ENCODE assay signal across 2 cellular contexts in the genomic region with DNA sequence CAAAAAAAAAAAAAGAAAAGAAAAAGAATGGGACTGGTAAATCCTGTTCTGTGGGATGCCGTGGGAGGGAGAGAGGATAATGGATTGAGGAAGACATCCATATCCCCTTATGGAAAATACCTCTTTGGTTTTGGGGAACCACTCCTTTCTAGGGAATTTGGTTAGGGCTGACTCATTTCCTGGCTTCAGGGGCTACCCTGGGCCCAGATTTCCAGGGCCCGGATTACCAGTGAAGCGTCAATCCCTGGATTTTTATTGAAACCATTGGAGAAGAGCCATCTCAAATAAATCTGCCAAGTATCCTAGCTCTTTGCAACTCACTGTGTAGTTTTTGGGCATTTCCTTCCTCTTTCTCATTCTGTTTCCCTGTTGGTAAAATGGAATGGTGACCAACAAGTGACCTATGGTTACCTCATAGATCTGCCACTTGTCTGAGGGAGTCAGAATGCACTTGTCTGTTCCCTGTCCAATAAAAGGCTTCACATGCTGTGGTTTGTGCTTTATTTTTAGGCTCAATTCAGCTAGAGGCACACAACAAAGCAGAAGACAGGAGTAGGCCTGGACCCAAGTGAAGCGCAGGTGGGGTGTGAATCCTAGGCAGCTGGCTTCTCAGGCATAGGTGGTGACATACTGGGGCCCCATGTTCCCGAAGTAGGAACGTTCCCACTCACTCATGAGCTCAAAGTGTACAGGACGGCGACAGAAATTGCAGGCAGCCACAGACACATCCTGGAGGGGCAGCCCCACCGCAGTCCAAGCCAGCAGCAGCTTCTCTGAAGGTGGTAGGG.
TF ChIP-seq lines count a peak whose summit lies in the region.

No MANE protein-coding gene starts in this region.

TF ChIP-seq in A549, 52 proteins besides CTCF, POLR2A, EP300 and RAD21 (continued from another document):
- TF ChIP-seq EHMT2 (IDR thresholded peaks at IDR 0.05; ENCODE audit: low read depth) (no peak), CHD2 (IDR thresholded peaks at IDR 0.05; ENCODE audit: low read length, partially characterized antibody) (no peak), TP53 (CRISPR knock-in tag; IDR thresholded peaks at IDR 0.05) (no peak), TFCP2L1 (CRISPR knock-in tag; IDR thresholded peaks at IDR 0.05) (no peak), NFE2L2 (conservative IDR thresholded peaks at IDR 0.05; ENCODE audit: low read length) (no peak), ZC3H11A (IDR thresholded peaks at IDR 0.05) (no peak), HEYL (CRISPR knock-in tag; IDR thresholded peaks at IDR 0.05) (no peak), MYC (IDR thresholded peaks at IDR 0.05; ENCODE audit: borderline replicate concordance, low read length) (no peak), HES2 (IDR thresholded peaks at IDR 0.05) (no peak), PHF8 (IDR thresholded peaks at IDR 0.05; ENCODE audit: borderline replicate concordance, low read depth) (no peak), NR3C1 (IDR thresholded peaks at IDR 0.05) (no peak)
- TF ChIP-seq, protein P1, sequence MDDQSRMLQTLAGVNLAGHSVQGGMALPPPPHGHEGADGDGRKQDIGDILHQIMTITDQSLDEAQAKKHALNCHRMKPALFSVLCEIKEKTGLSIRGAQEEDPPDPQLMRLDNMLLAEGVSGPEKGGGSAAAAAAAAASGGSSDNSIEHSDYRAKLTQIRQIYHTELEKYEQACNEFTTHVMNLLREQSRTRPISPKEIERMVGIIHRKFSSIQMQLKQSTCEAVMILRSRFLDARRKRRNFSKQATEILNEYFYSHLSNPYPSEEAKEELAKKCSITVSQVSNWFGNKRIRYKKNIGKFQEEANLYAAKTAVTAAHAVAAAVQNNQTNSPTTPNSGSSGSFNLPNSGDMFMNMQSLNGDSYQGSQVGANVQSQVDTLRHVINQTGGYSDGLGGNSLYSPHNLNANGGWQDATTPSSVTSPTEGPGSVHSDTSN (IDR thresholded peaks at IDR 0.05): no peak

TF ChIP-seq in GM23338, 12 proteins besides CTCF, POLR2A, EP300 and RAD21 (continued from another document):
- TF ChIP-seq REST (IDR thresholded peaks at IDR 0.05; ENCODE audit: unreplicated experiment): no peak
- no peak for TF ChIP-seq POLR2AphosphoS5 (IDR thresholded peaks at IDR 0.05; ENCODE audit: low read depth)
- TF ChIP-seq, protein P2, sequence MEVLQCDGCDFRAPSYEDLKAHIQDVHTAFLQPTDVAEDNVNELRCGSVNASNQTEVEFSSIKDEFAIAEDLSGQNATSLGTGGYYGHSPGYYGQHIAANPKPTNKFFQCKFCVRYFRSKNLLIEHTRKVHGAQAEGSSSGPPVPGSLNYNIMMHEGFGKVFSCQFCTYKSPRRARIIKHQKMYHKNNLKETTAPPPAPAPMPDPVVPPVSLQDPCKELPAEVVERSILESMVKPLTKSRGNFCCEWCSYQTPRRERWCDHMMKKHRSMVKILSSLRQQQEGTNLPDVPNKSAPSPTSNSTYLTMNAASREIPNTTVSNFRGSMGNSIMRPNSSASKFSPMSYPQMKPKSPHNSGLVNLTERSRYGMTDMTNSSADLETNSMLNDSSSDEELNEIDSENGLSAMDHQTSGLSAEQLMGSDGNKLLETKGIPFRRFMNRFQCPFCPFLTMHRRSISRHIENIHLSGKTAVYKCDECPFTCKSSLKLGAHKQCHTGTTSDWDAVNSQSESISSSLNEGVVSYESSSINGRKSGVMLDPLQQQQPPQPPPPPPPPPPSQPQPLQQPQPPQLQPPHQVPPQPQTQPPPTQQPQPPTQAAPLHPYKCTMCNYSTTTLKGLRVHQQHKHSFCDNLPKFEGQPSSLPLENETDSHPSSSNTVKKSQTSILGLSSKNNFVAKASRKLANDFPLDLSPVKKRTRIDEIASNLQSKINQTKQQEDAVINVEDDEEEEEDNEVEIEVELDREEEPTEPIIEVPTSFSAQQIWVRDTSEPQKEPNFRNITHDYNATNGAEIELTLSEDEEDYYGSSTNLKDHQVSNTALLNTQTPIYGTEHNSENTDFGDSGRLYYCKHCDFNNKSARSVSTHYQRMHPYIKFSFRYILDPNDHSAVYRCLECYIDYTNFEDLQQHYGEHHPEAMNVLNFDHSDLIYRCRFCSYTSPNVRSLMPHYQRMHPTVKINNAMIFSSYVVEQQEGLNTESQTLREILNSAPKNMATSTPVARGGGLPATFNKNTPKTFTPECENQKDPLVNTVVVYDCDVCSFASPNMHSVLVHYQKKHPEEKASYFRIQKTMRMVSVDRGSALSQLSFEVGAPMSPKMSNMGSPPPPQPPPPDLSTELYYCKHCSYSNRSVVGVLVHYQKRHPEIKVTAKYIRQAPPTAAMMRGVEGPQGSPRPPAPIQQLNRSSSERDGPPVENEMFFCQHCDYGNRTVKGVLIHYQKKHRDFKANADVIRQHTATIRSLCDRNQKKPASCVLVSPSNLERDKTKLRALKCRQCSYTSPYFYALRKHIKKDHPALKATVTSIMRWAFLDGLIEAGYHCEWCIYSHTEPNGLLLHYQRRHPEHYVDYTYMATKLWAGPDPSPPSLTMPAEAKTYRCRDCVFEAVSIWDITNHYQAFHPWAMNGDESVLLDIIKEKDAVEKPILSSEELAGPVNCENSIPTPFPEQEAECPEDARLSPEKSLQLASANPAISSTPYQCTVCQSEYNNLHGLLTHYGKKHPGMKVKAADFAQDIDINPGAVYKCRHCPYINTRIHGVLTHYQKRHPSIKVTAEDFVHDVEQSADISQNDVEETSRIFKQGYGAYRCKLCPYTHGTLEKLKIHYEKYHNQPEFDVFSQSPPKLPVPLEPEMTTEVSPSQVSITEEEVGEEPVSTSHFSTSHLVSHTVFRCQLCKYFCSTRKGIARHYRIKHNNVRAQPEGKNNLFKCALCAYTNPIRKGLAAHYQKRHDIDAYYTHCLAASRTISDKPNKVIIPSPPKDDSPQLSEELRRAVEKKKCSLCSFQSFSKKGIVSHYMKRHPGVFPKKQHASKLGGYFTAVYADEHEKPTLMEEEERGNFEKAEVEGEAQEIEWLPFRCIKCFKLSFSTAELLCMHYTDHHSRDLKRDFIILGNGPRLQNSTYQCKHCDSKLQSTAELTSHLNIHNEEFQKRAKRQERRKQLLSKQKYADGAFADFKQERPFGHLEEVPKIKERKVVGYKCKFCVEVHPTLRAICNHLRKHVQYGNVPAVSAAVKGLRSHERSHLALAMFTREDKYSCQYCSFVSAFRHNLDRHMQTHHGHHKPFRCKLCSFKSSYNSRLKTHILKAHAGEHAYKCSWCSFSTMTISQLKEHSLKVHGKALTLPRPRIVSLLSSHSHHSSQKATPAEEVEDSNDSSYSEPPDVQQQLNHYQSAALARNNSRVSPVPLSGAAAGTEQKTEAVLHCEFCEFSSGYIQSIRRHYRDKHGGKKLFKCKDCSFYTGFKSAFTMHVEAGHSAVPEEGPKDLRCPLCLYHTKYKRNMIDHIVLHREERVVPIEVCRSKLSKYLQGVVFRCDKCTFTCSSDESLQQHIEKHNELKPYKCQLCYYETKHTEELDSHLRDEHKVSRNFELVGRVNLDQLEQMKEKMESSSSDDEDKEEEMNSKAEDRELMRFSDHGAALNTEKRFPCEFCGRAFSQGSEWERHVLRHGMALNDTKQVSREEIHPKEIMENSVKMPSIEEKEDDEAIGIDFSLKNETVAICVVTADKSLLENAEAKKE (CRISPR knock-in tag; IDR thresholded peaks at IDR 0.05): no peak
- TF ChIP-seq ZNF114 (CRISPR knock-in tag; IDR thresholded peaks at IDR 0.05): no peak
- no peak for TF ChIP-seq NANOG (IDR thresholded peaks at IDR 0.05; ENCODE audit: borderline replicate concordance)
